8 cellular contexts compared by ENCODE assay signal in genomic region chr2:72893594-72894319, GRCh38. TPM values are rescaled to one million over a fixed set of nuclear protein-coding genes. Genes with fewer than 3 reads are reported as not detected.
A peak's percentile ranks its signal among the peaks of the same experiment; 100 is the strongest.
DNase-seq lines count a peak whose midpoint lies in the region; ATAC-seq and TF ChIP-seq lines count a peak whose summit lies in the region.

No MANE protein-coding gene starts in this region.

- no peaks in the 10 kb centered on the region for H3K9me3 ChIP-seq in parathyroid adenoma (ENCODE audit: control insufficient read depth, low read length)

- H3K36me3 Mint-ChIP-seq in WTC11, result no peaks in the 10 kb centered on the region

- no peak for TF ChIP-seq POLR2A in NB4 (IDR thresholded peaks at IDR 0.05; ENCODE audit: extremely low read depth, insufficient read length)

- POLR2A ChIA-PET in WTC11 (lab: Charles Lee), result interaction anchor here (0.5 to 1.1 kb wide), 6 partner anchors 31 to 284 kb away, joined by 3 to 8 read pairs (median 4); no protein-coding TSS in a partner anchor

- TF ChIP-seq CTCF in AG10803 (conservative IDR thresholded peaks at IDR 0.05; ENCODE audit: low read length) (peak; percentile 76), GM13976 (IDR thresholded peaks at IDR 0.05; ENCODE audit: borderline replicate concordance, control extremely low read depth, extremely low read depth, insufficient read depth, missing control alignments) (peak; percentile 67), NB4 (IDR thresholded peaks at IDR 0.05; ENCODE audit: low read depth, low read length) (peak; percentile 80), WTC11 (IDR thresholded peaks at IDR 0.05) (peak; percentile 58), fibroblast of pulmonary artery (IDR thresholded peaks at IDR 0.05; ENCODE audit: low read length, missing control alignments) (peak; percentile 85), parathyroid adenoma (IDR thresholded peaks at IDR 0.05) (peak; percentile 72)

- peaks cover under 1% of the 10 kb centered on the region for H3K79me2 ChIP-seq in parathyroid adenoma

- peaks cover 33% of the 10 kb centered on the region for H3K4me1 Mint-ChIP-seq in WTC11

- no peak overlapping the region for H3K4me3 ChIP-seq in AG10803 (ENCODE audit: low read length)
- no peak overlapping the region for H3K4me3 ChIP-seq in NB4 (ENCODE audit: low read depth, low read length)
- no peak overlapping the region for H3K4me3 ChIP-seq in fibroblast of pulmonary artery (replicated peaks; ENCODE audit: low read depth, low read length)
- no peak overlapping the region for H3K4me3 ChIP-seq in parathyroid adenoma (ENCODE audit: low read depth, low read length)

- DNase-seq in AG10803 (ENCODE audit: low read depth), result peak; percentile 65
- DNase-seq in GM13976 (ENCODE audit: low spot score), result peak; percentile 80
- peak; percentile 75 for DNase-seq in NB4 (ENCODE audit: low read depth)
- DNase-seq in WTC11 (ENCODE audit: low spot score), result peak; percentile 83
- peak; percentile 77 for DNase-seq in fibroblast of pulmonary artery (ENCODE audit: low read depth)
- no peak for DNase-seq in NCI-H1105 treated with DMSO at 0.1 percent for 48 hours (lab: John Stamatoyannopoulos, UW)

- H3K27me3 Mint-ChIP-seq in WTC11 (ENCODE audit: low read depth), result peaks cover 60% of the 10 kb centered on the region

- H3K9me3 Mint-ChIP-seq in WTC11, result no peaks in the 10 kb centered on the region

- H3K27ac Mint-ChIP-seq in WTC11, result no peak overlapping the region

- in situ Hi-C loops in GM13976 (cut with MboI; ENCODE audit: low sequenced_read_pairs, unreplicated experiment), result loop anchor here (25.0 kb wide), 1 partner anchor 294 kb away; no protein-coding TSS in a partner anchor

- no peaks in the 10 kb centered on the region for H3K27me3 ChIP-seq in parathyroid adenoma (ENCODE audit: control insufficient read depth, insufficient read depth, low read length)

- H3K4me1 ChIP-seq in parathyroid adenoma, result peaks cover 4% of the 10 kb centered on the region

- no peak overlapping the region for H3K9ac ChIP-seq in parathyroid adenoma

- no peaks in the 10 kb centered on the region for H3K36me3 ChIP-seq in parathyroid adenoma (ENCODE audit: control insufficient read depth, insufficient read depth, low read length)

- ATAC-seq in HG02642 (IDR thresholded peaks at IDR 0.05; ENCODE audit: poor library complexity, unreplicated experiment) (peak; percentile 65), WTC11 (peak; percentile 83)

- no peak overlapping the region for H3K27ac ChIP-seq in parathyroid adenoma

- CTCF ChIA-PET in WTC11 (lab: Charles Lee), result interaction anchor here (0.6 to 7.4 kb wide), 70 partner anchors 9 to 778 kb away, joined by 3 to 218 read pairs (median 6); partner anchors contain the start of genes EMX1, NOTO, PRADC1 and SFXN5

- no peak overlapping the region for H3K4me2 ChIP-seq in parathyroid adenoma (ENCODE audit: low read length)

- H2AFZ ChIP-seq in parathyroid adenoma, result no peak overlapping the region

- no peak overlapping the region for H3K4me3 Mint-ChIP-seq in WTC11

TF ChIP-seq in WTC11, 78 proteins besides CTCF, POLR2A, EP300 and RAD21:
- TF ChIP-seq, protein P1, sequence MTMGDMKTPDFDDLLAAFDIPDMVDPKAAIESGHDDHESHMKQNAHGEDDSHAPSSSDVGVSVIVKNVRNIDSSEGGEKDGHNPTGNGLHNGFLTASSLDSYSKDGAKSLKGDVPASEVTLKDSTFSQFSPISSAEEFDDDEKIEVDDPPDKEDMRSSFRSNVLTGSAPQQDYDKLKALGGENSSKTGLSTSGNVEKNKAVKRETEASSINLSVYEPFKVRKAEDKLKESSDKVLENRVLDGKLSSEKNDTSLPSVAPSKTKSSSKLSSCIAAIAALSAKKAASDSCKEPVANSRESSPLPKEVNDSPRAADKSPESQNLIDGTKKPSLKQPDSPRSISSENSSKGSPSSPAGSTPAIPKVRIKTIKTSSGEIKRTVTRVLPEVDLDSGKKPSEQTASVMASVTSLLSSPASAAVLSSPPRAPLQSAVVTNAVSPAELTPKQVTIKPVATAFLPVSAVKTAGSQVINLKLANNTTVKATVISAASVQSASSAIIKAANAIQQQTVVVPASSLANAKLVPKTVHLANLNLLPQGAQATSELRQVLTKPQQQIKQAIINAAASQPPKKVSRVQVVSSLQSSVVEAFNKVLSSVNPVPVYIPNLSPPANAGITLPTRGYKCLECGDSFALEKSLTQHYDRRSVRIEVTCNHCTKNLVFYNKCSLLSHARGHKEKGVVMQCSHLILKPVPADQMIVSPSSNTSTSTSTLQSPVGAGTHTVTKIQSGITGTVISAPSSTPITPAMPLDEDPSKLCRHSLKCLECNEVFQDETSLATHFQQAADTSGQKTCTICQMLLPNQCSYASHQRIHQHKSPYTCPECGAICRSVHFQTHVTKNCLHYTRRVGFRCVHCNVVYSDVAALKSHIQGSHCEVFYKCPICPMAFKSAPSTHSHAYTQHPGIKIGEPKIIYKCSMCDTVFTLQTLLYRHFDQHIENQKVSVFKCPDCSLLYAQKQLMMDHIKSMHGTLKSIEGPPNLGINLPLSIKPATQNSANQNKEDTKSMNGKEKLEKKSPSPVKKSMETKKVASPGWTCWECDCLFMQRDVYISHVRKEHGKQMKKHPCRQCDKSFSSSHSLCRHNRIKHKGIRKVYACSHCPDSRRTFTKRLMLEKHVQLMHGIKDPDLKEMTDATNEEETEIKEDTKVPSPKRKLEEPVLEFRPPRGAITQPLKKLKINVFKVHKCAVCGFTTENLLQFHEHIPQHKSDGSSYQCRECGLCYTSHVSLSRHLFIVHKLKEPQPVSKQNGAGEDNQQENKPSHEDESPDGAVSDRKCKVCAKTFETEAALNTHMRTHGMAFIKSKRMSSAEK (CRISPR knock-in tag; IDR thresholded peaks at IDR 0.05; ENCODE audit: borderline replicate concordance), result no peak
- TF ChIP-seq ZNF121 (CRISPR knock-in tag; IDR thresholded peaks at IDR 0.05) (peak; percentile 16; the same call in 1 of the 2 replicates), TCF7 (CRISPR knock-in tag; IDR thresholded peaks at IDR 0.05; ENCODE audit: low read depth) (no peak), STAT6 (CRISPR knock-in tag; conservative IDR thresholded peaks at IDR 0.05; ENCODE audit: low read depth) (no peak)

RNA-seq across cellular contexts. Expression of gene SPR, which starts 6.5 kb away (rescaled TPM):
- 9.4 to 13.2 TPM (median 13.0 TPM) in 3 replicates for total RNA-seq in WTC11 (2021)

RNA-seq across cellular contexts. Expression of gene EMX1, which starts 23.6 kb away (rescaled TPM):
- 3.6 to 4.4 TPM (median 3.8 TPM) in 3 replicates for total RNA-seq in WTC11 (2021)
